Comparison of ENCODE assay signal across 20 cellular contexts in the genomic region with DNA sequence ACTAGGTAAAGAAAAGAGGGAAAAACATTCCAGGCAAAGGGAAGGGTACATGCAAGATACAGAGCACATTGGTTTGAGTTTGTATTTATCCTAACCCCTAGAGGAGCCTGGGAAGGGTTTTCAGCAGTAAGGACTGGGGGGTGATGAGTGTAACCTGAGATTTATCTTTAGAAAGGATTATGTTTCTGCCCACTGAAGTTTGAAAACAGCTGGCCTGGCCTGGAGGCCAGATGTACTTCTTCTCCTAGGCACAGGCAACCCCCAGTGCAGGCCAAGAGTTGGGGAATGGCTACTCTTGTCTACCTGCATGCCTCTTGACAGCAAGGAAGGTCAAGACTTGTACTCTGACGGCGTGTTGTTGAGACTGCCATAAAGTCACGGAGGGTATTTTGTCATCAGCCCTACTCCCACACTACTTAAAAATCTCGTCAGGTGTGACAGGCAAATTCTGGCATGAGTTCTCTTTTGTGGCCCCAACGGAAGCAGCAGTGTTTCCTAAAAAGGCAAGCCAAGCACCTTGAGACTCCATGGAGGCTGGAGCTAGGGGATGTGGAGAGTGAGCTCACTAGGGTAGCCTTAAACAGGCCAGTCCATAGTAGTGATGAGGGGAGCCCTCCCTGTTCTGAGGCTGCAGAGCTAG.
A peak's percentile ranks its signal among the peaks of the same experiment; 100 is the strongest.
DNase-seq lines count a peak whose midpoint lies in the region; ATAC-seq and TF ChIP-seq lines count a peak whose summit lies in the region.
"Had no signal": no experiment of that assay in that cellular context is flagged by ENCODE, and none has a peak within 500 bp of the region (broad histone marks: within the 10 kb centered on the region; RNA-seq: fewer than 3 reads in every experiment).

No MANE protein-coding gene starts in this region.

- DNase-seq in DMS 273 (lab: John Stamatoyannopoulos, UW; ENCODE audit: unreplicated experiment) (peak; percentile 20), DMS 273 treated with DMSO at 0.1 percent for 48 hours (lab: John Stamatoyannopoulos, UW) (no peak), NCI-H82 (lab: John Stamatoyannopoulos, UW) (peak; percentile 78), esophagus muscularis mucosa (ENCODE audit: extremely low spot score) (peak; percentile 74), thyroid gland (peak; percentile 76 to 82), middle frontal gyrus (ENCODE audit: extremely low spot score, low spot score) (no peak), left lobe of liver (ENCODE audit: low spot score) (no peak)
- DNase-seq: AML-193, GDM1, GOT3, NCI-H1105, NCI-H1694 treated with DMSO at 0.1 percent for 48 hours, NCI-H2107, NCI-H69, PC-3, SIG-M5 had no signal

- H3K27me3 ChIP-seq in esophagus muscularis mucosa (no peaks in the 10 kb centered on the region), thyroid gland (no peaks in the 10 kb centered on the region)

- TF ChIP-seq EP300 in esophagus muscularis mucosa (IDR thresholded peaks at IDR 0.05): no peak

- H3K4me1 ChIP-seq in esophagus muscularis mucosa (peaks cover 0 to 21% (median 12%) of the 10 kb centered on the region in 4 donors), thyroid gland (peaks cover 19 to 39% of the 10 kb centered on the region in 2 donors)

- H3K4me3 ChIP-seq in esophagus muscularis mucosa: no peak overlapping the region
- no peak overlapping the region for H3K4me3 ChIP-seq in thyroid gland (replicated peaks in 1 of 3)

- H3K9me3 ChIP-seq in esophagus muscularis mucosa (no peaks in the 10 kb centered on the region), thyroid gland (no peaks in the 10 kb centered on the region)

- 93% methylated on average over 5 of the region's 5 CpGs for WGBS in esophagus muscularis mucosa
- WGBS in thyroid gland, 2 donors: 33 to 63% methylated on average over 5 of the region's 5 CpGs

- no peak for TF ChIP-seq CTCF in esophagus muscularis mucosa (IDR thresholded peaks at IDR 0.05)
- TF ChIP-seq CTCF in thyroid gland (IDR thresholded peaks at IDR 0.05): no peak

- TF ChIP-seq POLR2A in esophagus muscularis mucosa (IDR thresholded peaks at IDR 0.05; ENCODE audit: low read depth) (no peak), thyroid gland (IDR thresholded peaks at IDR 0.05) (peak in 1 of 2 donors; percentile 13)

- ATAC-seq in GM19452 (IDR thresholded peaks at IDR 0.05; ENCODE audit: unreplicated experiment) (no peak), left lobe of liver (no peak)
- ATAC-seq: PC-3 had no signal

- intact Hi-C loops in esophagus muscularis mucosa (cut with DNase I) (no loop called here), thyroid gland (cut with DNase I) (no loop called here)

- H3K27ac ChIP-seq in esophagus muscularis mucosa (replicated peaks in 1 of 4) (no peak overlapping the region), thyroid gland (peak overlapping the region; percentile 63 to 92 (median 79))
- H3K27ac ChIP-seq: 22Rv1, C4-2B, RWPE1 had no signal

- H3K36me3 ChIP-seq in esophagus muscularis mucosa: no peaks in the 10 kb centered on the region
- H3K36me3 ChIP-seq in thyroid gland: no peaks in the 10 kb centered on the region

Comparison
In these comparisons a context has a peak if more than half of its experiments do, and no peak if none do; other contexts are left out.
1. DNase-seq: peak in DMS 273 (single experiment), NCI-H82 (single experiment), esophagus muscularis mucosa (single experiment) and thyroid gland (2 of 2); none in DMS 273 treated with DMSO at 0.1 percent for 48 hours (single experiment), middle frontal gyrus (single experiment) and left lobe of liver (single experiment).
2. H3K27ac ChIP-seq: peak in thyroid gland (3 of 3); none in esophagus muscularis mucosa (0 of 4).